Comparison of ENCODE assay signal across 6 cellular contexts in the genomic region with DNA sequence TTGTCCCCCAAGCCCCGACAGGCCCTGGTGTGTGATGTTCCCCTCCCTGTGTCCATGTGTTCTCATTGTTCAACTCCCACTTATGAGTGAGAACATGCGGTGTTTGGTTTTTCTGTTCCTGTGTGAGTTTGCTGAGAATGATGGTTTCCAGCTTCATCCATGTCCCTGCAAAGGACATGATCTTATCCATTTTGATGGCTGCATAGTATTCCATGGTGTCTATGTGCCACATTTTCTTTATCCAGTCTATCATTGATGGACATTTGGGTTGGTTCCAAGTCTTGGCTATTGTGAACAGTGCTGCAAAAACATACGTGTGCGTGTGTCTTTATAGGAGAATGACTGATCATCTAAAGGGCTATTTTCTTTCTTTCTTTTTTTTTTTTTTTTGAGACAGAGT. TPM values are rescaled to one million over a fixed set of nuclear protein-coding genes. Genes with fewer than 3 reads are reported as not detected.
"Had no signal": no experiment of that assay in that cellular context is flagged by ENCODE, and none has a peak within 500 bp of the region (broad histone marks: within the 10 kb centered on the region; RNA-seq: fewer than 3 reads in every experiment).

No MANE protein-coding gene starts in this region.

RNA-seq across cellular contexts. Expression of gene IL3RA, which starts 4.2 kb away (rescaled TPM):
- total RNA-seq: LHCN-M2, MCF 10A, OCI-LY7, PC-9, RPMI7951, SJCRH30 had no signal
